Comparison of ENCODE assay signal across 17 cellular contexts in the genomic region with DNA sequence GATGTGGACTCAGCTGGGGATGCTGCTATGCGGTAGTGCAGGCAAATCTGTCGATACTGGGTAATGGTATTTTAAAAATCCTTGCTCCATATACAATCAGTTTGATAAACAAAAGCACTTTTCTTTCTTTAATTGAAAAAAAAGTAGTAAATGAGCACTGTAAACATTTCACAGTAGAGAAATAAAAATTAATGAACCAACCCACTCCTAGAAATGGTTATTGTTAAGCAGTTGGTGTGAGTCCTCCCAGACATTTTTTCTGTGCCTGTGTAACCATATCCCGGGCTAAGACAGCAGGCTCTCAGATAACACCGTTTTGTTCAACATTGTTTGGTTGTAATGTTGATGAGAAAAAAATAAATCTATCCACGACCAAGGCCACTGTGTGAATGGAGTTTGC. TPM values are rescaled to one million over a fixed set of nuclear protein-coding genes. Genes with fewer than 3 reads are reported as not detected.
DNase-seq lines count a peak whose midpoint lies in the region; ATAC-seq, FAIRE-seq and TF ChIP-seq lines count a peak whose summit lies in the region.
"Had no signal": no experiment of that assay in that cellular context is flagged by ENCODE, and none has a peak within 500 bp of the region (broad histone marks: within the 10 kb centered on the region; RNA-seq: fewer than 3 reads in every experiment).

No MANE protein-coding gene starts in this region.

- peak overlapping the region; percentile 20; the same call in 1 of the 2 replicates for H3K23ac ChIP-seq in IMR-90 (ENCODE audit: low read depth, low read length)

- H3K9me1 ChIP-seq in IMR-90 (ENCODE audit: insufficient read depth, low read length): peaks cover 8% of the 10 kb centered on the region

- peak; percentile 54 for FAIRE-seq in endometrium (lab: Jason Lieb, UNC)
- FAIRE-seq: D721Med had no signal

- H3K9me3 ChIP-seq in IMR-90 (ENCODE audit: control insufficient read depth, insufficient read depth, low read length) (no peaks in the 10 kb centered on the region), OCI-LY7 (ENCODE audit: low read length) (0 out of 2 replicates have a peak, but pooled peaks cover 3% of the 10 kb centered on the region), neutrophil (no peaks in the 10 kb centered on the region)
- H3K9me3 ChIP-seq: HAP-1, SJSA1 had no signal

- H3K27ac ChIP-seq in IMR-90 (ENCODE audit: insufficient read depth, low read length) (no peak overlapping the region), OCI-LY7 (ENCODE audit: low read depth, low read length, poor library complexity, severe bottlenecking) (peak overlapping the region; percentile 41), neutrophil (peak overlapping the region; percentile 30)
- H3K27ac ChIP-seq: C4-2B, GM23248, SJSA1 had no signal

- dilution Hi-C loops in IMR-90 (cut with HindIII; ENCODE audit: low sequenced_read_pairs, unreplicated experiment): no loop called here

- H3K56ac ChIP-seq in IMR-90 (ENCODE audit: extremely low read depth, insufficient read depth, low read length): no peak overlapping the region

- TF ChIP-seq RAD21 in IMR-90 (IDR thresholded peaks at IDR 0.05; ENCODE audit: low read length): no peak

- CTCF ChIA-PET in IMR-90 (lab: Yijun Ruan, JAX): interaction anchor here (0.7 kb wide), 1 partner anchor 14 kb away, joined by 4 read pairs; no protein-coding TSS in a partner anchor
- CTCF ChIA-PET in OCI-LY7 (lab: Charles Lee; ENCODE audit: unreplicated experiment): no interaction called here

- H3K9ac ChIP-seq in IMR-90 (ENCODE audit: low read depth, low read length): no peak overlapping the region
- H3K9ac ChIP-seq: GM23248 had no signal

- no peak overlapping the region for H2BK5ac ChIP-seq in IMR-90 (ENCODE audit: low read depth, low read length, poor library complexity, severe bottlenecking)

- WGBS in IMR-90 (ENCODE audit: extremely low coverage in 2 of 2, insufficient read length in 1 of 2), 2 experiments: 50% methylated on average over 1 of the region's 5 CpGs; no CpG with 5 or more reads in 1 of the 2 experiments

- no peak overlapping the region for H2AFZ ChIP-seq in IMR-90 (replicated peaks; ENCODE audit: low read length, poor library complexity)
- no peak overlapping the region for H2AFZ ChIP-seq in OCI-LY7 (ENCODE audit: low read length)
- H2AFZ ChIP-seq: GM23248 had no signal

- POLR2A ChIA-PET in IMR-90 (lab: Charles Lee; ENCODE audit: unreplicated experiment): no interaction called here
- POLR2A ChIA-PET in OCI-LY7 (lab: Charles Lee): interaction anchor here (0.8 to 2.2 kb wide), 5 partner anchors 9 to 59 kb away, joined by 3 to 7 read pairs (median 4); partner anchors contain the start of gene PDHB

- 0 out of 2 replicates have a peak overlapping the region, but pooled peaks have one; percentile 9 for H2BK20ac ChIP-seq in IMR-90 (ENCODE audit: low read depth, low read length)

- BruUV-seq in IMR-90 (replicated peaks; lab: Mats Ljungman, UMichigan): TSS peak; percentile 15
- no TSS peak for BruUV-seq in OCI-LY7 (replicated peaks; lab: Mats Ljungman, UMichigan)

- H3K4me2 ChIP-seq in IMR-90 (ENCODE audit: low read depth, low read length): no peak overlapping the region
- peak overlapping the region; percentile 33; the same call in 1 of the 2 replicates for H3K4me2 ChIP-seq in OCI-LY7 (ENCODE audit: low read length)

- ATAC-seq in IMR-90 (ENCODE audit: low read depth) (peak; percentile 46), GM21390 (IDR thresholded peaks at IDR 0.05; ENCODE audit: unreplicated experiment) (no peak)
- ATAC-seq: PC-3 had no signal

- no peak overlapping the region for H2BK120ac ChIP-seq in IMR-90 (ENCODE audit: low read depth, low read length)

- H3K18ac ChIP-seq in IMR-90 (ENCODE audit: low read depth, low read length): no peak overlapping the region

- no peak overlapping the region for H2AK9ac ChIP-seq in IMR-90 (replicated peaks; ENCODE audit: low read depth, low read length, poor library complexity)

- no peak overlapping the region for H4K8ac ChIP-seq in IMR-90 (ENCODE audit: low read depth in 2 of 2, low read length in 2 of 2)

- no peak for TF ChIP-seq POLR2A in IMR-90 (IDR thresholded peaks at IDR 0.05; ENCODE audit: low read depth, low read length)

- H3K9me2 ChIP-seq in OCI-LY7 (ENCODE audit: insufficient read depth, low read length): no peaks in the 10 kb centered on the region

- peak overlapping the region; percentile 78; the same call in 1 of the 2 replicates for H2AK5ac ChIP-seq in IMR-90 (ENCODE audit: low read depth, low read length)

- peaks cover 0 to 31% of the 10 kb centered on the region in 2 experiments; a peak in 3 of 4 replicates for H3K79me1 ChIP-seq in IMR-90 (ENCODE audit: low read depth in 1 of 2, low read length in 2 of 2)

- TF ChIP-seq CTCF in IMR-90 (conservative IDR thresholded peaks at IDR 0.05; ENCODE audit: low read depth, low read length) (no peak), OCI-LY7 (conservative IDR thresholded peaks at IDR 0.05; ENCODE audit: low read length) (no peak), neutrophil (IDR thresholded peaks at IDR 0.05) (no peak), GM13977 (IDR thresholded peaks at IDR 0.05; ENCODE audit: extremely low read depth, insufficient read depth, missing control alignments) (no peak)

- peak overlapping the region; percentile 45; the same call in 1 of the 3 replicates for H2BK15ac ChIP-seq in IMR-90 (ENCODE audit: low read depth, low read length)

- H3K4me1 ChIP-seq in IMR-90 (ENCODE audit: control insufficient read depth, insufficient read depth, low read length): peaks cover 4% of the 10 kb centered on the region
- peaks cover 15% of the 10 kb centered on the region for H3K4me1 ChIP-seq in OCI-LY7 (ENCODE audit: insufficient read depth, low read length, poor library complexity, severe bottlenecking)
- H3K4me1 ChIP-seq in neutrophil (ENCODE audit: control insufficient read depth in 1 of 2, insufficient read depth in 1 of 2, low read depth in 1 of 2, low read length in 1 of 2): peaks cover 4 to 12% of the 10 kb centered on the region in 2 experiments
- H3K4me1 ChIP-seq: SJSA1 had no signal

- H4K91ac ChIP-seq in IMR-90 (ENCODE audit: insufficient read depth, low read depth, low read length): no peak overlapping the region

- 0 out of 2 replicates have a peak overlapping the region, but pooled peaks have one; percentile 4 for H3K14ac ChIP-seq in IMR-90 (replicated peaks; ENCODE audit: low read depth, low read length)

- H3K36me3 ChIP-seq in IMR-90 (ENCODE audit: control insufficient read depth, insufficient read depth, low read length): peaks cover 14% of the 10 kb centered on the region; the same call in 1 of the 2 replicates
- H3K36me3 ChIP-seq in OCI-LY7 (ENCODE audit: insufficient read depth, low read length): peaks cover 78% of the 10 kb centered on the region
- peaks cover 10% of the 10 kb centered on the region for H3K36me3 ChIP-seq in neutrophil
- H3K36me3 ChIP-seq: HAP-1, SJSA1 had no signal

- no peaks in the 10 kb centered on the region; the same call in 1 of the 2 replicates for H4K20me1 ChIP-seq in IMR-90 (ENCODE audit: insufficient read depth, low read length)
- H4K20me1 ChIP-seq in OCI-LY7 (ENCODE audit: insufficient read depth, low read length): no peaks in the 10 kb centered on the region

- H3K27me3 ChIP-seq in IMR-90 (ENCODE audit: control insufficient read depth, insufficient read depth, low read length) (no peaks in the 10 kb centered on the region), neutrophil (no peaks in the 10 kb centered on the region)
- H3K27me3 ChIP-seq: SJSA1 had no signal

- no peak overlapping the region for H4K5ac ChIP-seq in IMR-90 (ENCODE audit: low read depth, low read length)

- H3K4ac ChIP-seq in IMR-90 (ENCODE audit: low read depth, low read length): peak overlapping the region; percentile 71; the same call in 1 of the 2 replicates

- DNase-seq in IMR-90 (no peak), OCI-LY7 (ENCODE audit: low spot score) (no peak), GM13977 (ENCODE audit: low spot score) (no peak), DMS79 (lab: John Stamatoyannopoulos, UW) (no peak), NCI-H1694 treated with DMSO at 0.1 percent for 48 hours (lab: John Stamatoyannopoulos, UW) (no peak)
- DNase-seq: GM23248, NCI-H1105, NCI-H187 treated with DMSO at 0.1 percent for 48 hours, NCI-H524, PC-3 had no signal

- intact Hi-C loops in IMR-90 (cut with micrococcal nuclease): no loop called here
- intact Hi-C loops in OCI-LY7 (cut with micrococcal nuclease; ENCODE audit: unreplicated experiment): no loop called here

- in situ Hi-C loops in IMR-90 (cut with MboI; ENCODE audit: low sequenced_read_pairs): no loop called here
- in situ Hi-C loops in GM13977 (cut with MboI; ENCODE audit: low pct_unique_long_range_greater_than_20kb, low sequenced_read_pairs, unreplicated experiment): no loop called here

- peaks cover 41% of the 10 kb centered on the region for H3K79me2 ChIP-seq in OCI-LY7 (ENCODE audit: insufficient read depth, low read depth, low read length)

- H3K4me3 ChIP-seq in IMR-90 (ENCODE audit: insufficient read depth, low read depth, low read length) (no peak overlapping the region), OCI-LY7 (ENCODE audit: low read depth, low read length, poor library complexity, severe bottlenecking) (no peak overlapping the region), neutrophil (ENCODE audit: low read depth in 1 of 2, low read length in 1 of 2) (no peak overlapping the region)
- H3K4me3 ChIP-seq: GM23248, HAP-1, SJSA1 had no signal

TF ChIP-seq in IMR-90, 13 proteins besides CTCF, POLR2A, EP300 and RAD21 (continues in another document):
- TF ChIP-seq BHLHE40 (IDR thresholded peaks at IDR 0.05; ENCODE audit: low read depth, low read length) (no peak), MXI1 (IDR thresholded peaks at IDR 0.05; ENCODE audit: borderline replicate concordance, low read depth, low read length) (no peak), CEBPB (IDR thresholded peaks at IDR 0.05; ENCODE audit: low read depth, low read length) (no peak), MAFK (IDR thresholded peaks at IDR 0.05; ENCODE audit: low read depth, low read length) (no peak), MAZ (IDR thresholded peaks at IDR 0.05; ENCODE audit: borderline replicate concordance, low read depth, low read length) (no peak), NFE2L2 (IDR thresholded peaks at IDR 0.05; ENCODE audit: low read depth, low read length) (no peak), RCOR1 (IDR thresholded peaks at IDR 0.05; ENCODE audit: insufficient replicate concordance, low read length) (no peak), CHD1 (IDR thresholded peaks at IDR 0.05; ENCODE audit: low read depth, low read length) (no peak)

RNA-seq across cellular contexts. Expression of gene PXK, which starts 42.5 kb away (rescaled TPM):
- total RNA-seq in IMR-90 (2012; rRNA removed) (14.3 and 15.6 TPM in 2 replicates), OCI-LY7 (2022) (125 and 146 TPM in 2 replicates)
- 16.4 and 17.7 TPM in 2 replicates for polyA plus RNA-seq in IMR-90 (2012; rRNA removed)
- polyA plus RNA-seq in IMR-90 (2012; cell fraction: cytosol; rRNA removed): 7.9 and 8.2 TPM in 2 replicates
- 5.9 and 25.5 TPM in 2 replicates for polyA plus RNA-seq in IMR-90 (2012; cell fraction: nucleus; rRNA removed; ENCODE audit: low replicate concordance)
- 51.3 and 68.7 TPM in 2 replicates for total RNA-seq in OCI-LY7 (2014; rRNA removed; shearing (Covaris generic))

RNA-seq across cellular contexts. Expression of gene PDHB, which starts 58.4 kb away (rescaled TPM):
- 73.5 and 86.9 TPM in 2 replicates for total RNA-seq in IMR-90 (2012; rRNA removed)
- 63.8 and 69.2 TPM in 2 replicates for polyA plus RNA-seq in IMR-90 (2012; rRNA removed)
- polyA plus RNA-seq in IMR-90 (2012; cell fraction: cytosol; rRNA removed): 27.8 and 29.5 TPM in 2 replicates
- polyA plus RNA-seq in IMR-90 (2012; cell fraction: nucleus; rRNA removed; ENCODE audit: low replicate concordance): 14.1 and 41.8 TPM in 2 replicates
- total RNA-seq in OCI-LY7 (2014; rRNA removed; shearing (Covaris generic)): 60.8 and 76.8 TPM in 2 replicates
- 82.4 and 86.6 TPM in 2 replicates for total RNA-seq in OCI-LY7 (2022)
